18 cellular contexts compared by ENCODE assay signal in genomic region chr3:99761415-99761981, GRCh38. TPM values are rescaled to one million over a fixed set of nuclear protein-coding genes. Genes with fewer than 3 reads are reported as not detected.
DNase-seq lines count a peak whose midpoint lies in the region; ATAC-seq, FAIRE-seq and TF ChIP-seq lines count a peak whose summit lies in the region.
"Had no signal": no experiment of that assay in that cellular context is flagged by ENCODE, and none has a peak within 500 bp of the region (broad histone marks: within the 10 kb centered on the region; RNA-seq: fewer than 3 reads in every experiment).

No MANE protein-coding gene starts in this region.

- H3K4me1 ChIP-seq in astrocyte (ENCODE audit: insufficient read depth, low read length) (peaks cover 4% of the 10 kb centered on the region), keratinocyte (ENCODE audit: control insufficient read depth, extremely low read depth, insufficient read depth, low read length) (no peaks in the 10 kb centered on the region), neural progenitor cell (no peaks in the 10 kb centered on the region)
- H3K4me1 ChIP-seq: A549, BE2C had no signal

- H3K4me3 Mint-ChIP-seq in astrocyte (ENCODE audit: unreplicated experiment) (no peak overlapping the region), neural progenitor cell (no peak overlapping the region), natural killer cell (no peak overlapping the region)
- H3K4me3 Mint-ChIP-seq in activated CD4-positive, alpha-beta T cell treated with anti-CD3 and anti-CD28 coated beads for 36 hours, result no peak overlapping the region
- H3K4me3 Mint-ChIP-seq: CD4-positive, alpha-beta memory T cell had no signal

- H3K79me2 ChIP-seq in astrocyte (ENCODE audit: insufficient read depth, low read length) (no peaks in the 10 kb centered on the region), keratinocyte (ENCODE audit: control insufficient read depth, insufficient read depth, low read length) (no peaks in the 10 kb centered on the region), neural progenitor cell (ENCODE audit: low read depth) (no peaks in the 10 kb centered on the region)

- H3K9me3 Mint-ChIP-seq in astrocyte (ENCODE audit: unreplicated experiment), result no peaks in the 10 kb centered on the region
- no peaks in the 10 kb centered on the region for H3K9me3 Mint-ChIP-seq in neural progenitor cell
- H3K9me3 Mint-ChIP-seq in activated CD4-positive, alpha-beta T cell treated with anti-CD3 and anti-CD28 coated beads for 36 hours (ENCODE audit: low read depth), result no peaks in the 10 kb centered on the region
- H3K9me3 Mint-ChIP-seq in natural killer cell, result no peaks in the 10 kb centered on the region
- H3K9me3 Mint-ChIP-seq: CD4-positive, alpha-beta memory T cell had no signal

- H3K27ac Mint-ChIP-seq in astrocyte (ENCODE audit: unreplicated experiment) (peak overlapping the region; percentile 10), neural progenitor cell (no peak overlapping the region), natural killer cell (no peak overlapping the region)
- no peak overlapping the region for H3K27ac Mint-ChIP-seq in activated CD4-positive, alpha-beta T cell treated with anti-CD3 and anti-CD28 coated beads for 36 hours
- H3K27ac Mint-ChIP-seq: CD4-positive, alpha-beta memory T cell had no signal

- no peaks in the 10 kb centered on the region for H3K9me1 ChIP-seq in keratinocyte (ENCODE audit: control insufficient read depth, extremely low read depth, insufficient read depth, low read length)

- H4K20me1 ChIP-seq in astrocyte (ENCODE audit: insufficient read depth, low read length) (no peaks in the 10 kb centered on the region), keratinocyte (ENCODE audit: control insufficient read depth, extremely low read depth, insufficient read depth, low read length) (no peaks in the 10 kb centered on the region), neural progenitor cell (ENCODE audit: low read depth) (no peaks in the 10 kb centered on the region)

- H3K9ac ChIP-seq in astrocyte (ENCODE audit: low read length) (no peak overlapping the region), keratinocyte (ENCODE audit: control insufficient read depth, extremely low read depth, insufficient read depth, low read length) (no peak overlapping the region), neural progenitor cell (no peak overlapping the region)

- H3K36me3 Mint-ChIP-seq in astrocyte (ENCODE audit: low read depth, unreplicated experiment), result peaks cover 3% of the 10 kb centered on the region
- no peaks in the 10 kb centered on the region for H3K36me3 Mint-ChIP-seq in neural progenitor cell
- no peaks in the 10 kb centered on the region for H3K36me3 Mint-ChIP-seq in activated CD4-positive, alpha-beta T cell treated with anti-CD3 and anti-CD28 coated beads for 36 hours (ENCODE audit: low read depth)
- no peaks in the 10 kb centered on the region for H3K36me3 Mint-ChIP-seq in natural killer cell
- H3K36me3 Mint-ChIP-seq: CD4-positive, alpha-beta memory T cell had no signal

- dilution Hi-C loops in keratinocyte (cut with MboI; ENCODE audit: extremely low pct_ligation_motif_present, low sequenced_read_pairs), result loop anchor here (25.0 kb wide), 1 partner anchor 749 kb away; no protein-coding TSS in a partner anchor

- H3K27me3 Mint-ChIP-seq in astrocyte (ENCODE audit: low read depth, unreplicated experiment) (no peaks in the 10 kb centered on the region), neural progenitor cell (ENCODE audit: insufficient read depth, low read depth) (no peaks in the 10 kb centered on the region), natural killer cell (ENCODE audit: low read depth in 2 of 2) (peaks cover 9 to 13% of the 10 kb centered on the region in 2 donors)
- H3K27me3 Mint-ChIP-seq in activated CD4-positive, alpha-beta T cell treated with anti-CD3 and anti-CD28 coated beads for 36 hours, result peaks cover 12% of the 10 kb centered on the region

- CTCF ChIA-PET in activated CD4-positive, alpha-beta T cell treated with anti-CD3 and anti-CD28 coated beads for 36 hours (lab: Charles Lee), result no interaction called here

- H3K4me2 ChIP-seq in astrocyte (ENCODE audit: low read length) (no peak overlapping the region), keratinocyte (ENCODE audit: control insufficient read depth, extremely low read depth, insufficient read depth, low read depth, low read length) (no peak overlapping the region), neural progenitor cell (no peak overlapping the region)
- H3K4me2 ChIP-seq: A549 had no signal

- no peaks in the 10 kb centered on the region for H3K36me3 ChIP-seq in astrocyte (ENCODE audit: insufficient read depth, low read length)
- H3K36me3 ChIP-seq in keratinocyte (ENCODE audit: control insufficient read depth in 2 of 2, extremely low read depth in 1 of 2, insufficient read depth in 2 of 2, low read length in 2 of 2), result no peaks in the 10 kb centered on the region
- H3K36me3 ChIP-seq in neural progenitor cell, result no peaks in the 10 kb centered on the region
- H3K36me3 ChIP-seq: BE2C, HAP-1 had no signal

- DNase-seq in astrocyte (ENCODE audit: low read depth) (peak; percentile 42), keratinocyte (ENCODE audit: low read depth, low spot score) (no peak), neural progenitor cell (ENCODE audit: low spot score) (no peak), ecto neural progenitor cell (ENCODE audit: low spot score) (no peak), NCI-H1092 treated with DMSO at 0.1 percent for 48 hours (lab: John Stamatoyannopoulos, UW) (no peak), natural killer cell (no peak)
- DNase-seq in activated CD4-positive, alpha-beta T cell treated with anti-CD3 and anti-CD28 coated beads for 36 hours, result no peak
- DNase-seq: BE2C; CD4-positive, alpha-beta memory T cell; DMS79; EL; GDM1 had no signal

- ATAC-seq in activated CD4-positive, alpha-beta T cell treated with anti-CD3 and anti-CD28 coated beads for 36 hours, result no peak
- ATAC-seq in natural killer cell, result no peak
- ATAC-seq: A549 had no signal

- FAIRE-seq in astrocyte (lab: Jason Lieb, UNC) (no peak), keratinocyte (lab: Jason Lieb, UNC) (peak; percentile 13)
- FAIRE-seq: A549, GM12892, GM19239, H1 had no signal

- POLR2A ChIA-PET in activated CD4-positive, alpha-beta T cell treated with anti-CD3 and anti-CD28 coated beads for 36 hours (lab: Charles Lee), result no interaction called here

- no peak overlapping the region for H3K27ac ChIP-seq in astrocyte (ENCODE audit: low read depth, low read length)
- no peak overlapping the region for H3K27ac ChIP-seq in keratinocyte (ENCODE audit: control insufficient read depth, insufficient read depth, low read length)
- no peak overlapping the region for H3K27ac ChIP-seq in neural progenitor cell
- H3K27ac ChIP-seq: A549, C4-2B had no signal

- H3K27me3 ChIP-seq in astrocyte (ENCODE audit: insufficient read depth, low read length) (no peaks in the 10 kb centered on the region), keratinocyte (ENCODE audit: control insufficient read depth, extremely low read depth, insufficient read depth, low read length) (no peaks in the 10 kb centered on the region), neural progenitor cell (no peaks in the 10 kb centered on the region)

- H3K4me1 Mint-ChIP-seq in astrocyte (ENCODE audit: low read depth, unreplicated experiment) (peaks cover 46% of the 10 kb centered on the region), neural progenitor cell (peaks cover 15% of the 10 kb centered on the region), natural killer cell (no peaks in the 10 kb centered on the region)
- no peaks in the 10 kb centered on the region for H3K4me1 Mint-ChIP-seq in activated CD4-positive, alpha-beta T cell treated with anti-CD3 and anti-CD28 coated beads for 36 hours
- H3K4me1 Mint-ChIP-seq: CD4-positive, alpha-beta memory T cell had no signal

- TF ChIP-seq CTCF in astrocyte (IDR thresholded peaks at IDR 0.05; ENCODE audit: insufficient read depth, low read depth, low read length) (no peak), keratinocyte (optimal IDR thresholded peaks at IDR 0.05 in 1 of 3, IDR thresholded peaks at IDR 0.05 in 1 of 3, conservative IDR thresholded peaks at IDR 0.05 in 1 of 3; ENCODE audit: extremely low read depth in 1 of 3, insufficient read depth in 2 of 3, low read length in 3 of 3) (no peak), neural progenitor cell (IDR thresholded peaks at IDR 0.05) (no peak), natural killer cell (IDR thresholded peaks at IDR 0.05) (no peak)

- no peak overlapping the region for H3K4me3 ChIP-seq in astrocyte (ENCODE audit: insufficient read depth, low read depth, low read length)
- H3K4me3 ChIP-seq in keratinocyte (ENCODE audit: control insufficient read depth in 2 of 3, extremely low read depth in 1 of 3, insufficient read depth in 2 of 3, low read depth in 1 of 3, low read length in 3 of 3), result no peak overlapping the region
- no peak overlapping the region for H3K4me3 ChIP-seq in neural progenitor cell
- H3K4me3 ChIP-seq: A549, HAP-1 had no signal

- H2AFZ ChIP-seq in astrocyte (ENCODE audit: low read depth, low read length) (no peak overlapping the region), keratinocyte (ENCODE audit: control insufficient read depth, low read length) (no peak overlapping the region), neural progenitor cell (replicated peaks) (peak overlapping the region; percentile 0)

- intact Hi-C loops in activated CD4-positive, alpha-beta T cell treated with anti-CD3 and anti-CD28 coated beads for 36 hours (cut with DNase I, micrococcal nuclease), result no loop called here
- intact Hi-C loops in natural killer cell (cut with micrococcal nuclease), result no loop called here

- no peaks in the 10 kb centered on the region for H3K9me3 ChIP-seq in astrocyte (ENCODE audit: insufficient read depth, low read depth, low read length)
- no peaks in the 10 kb centered on the region for H3K9me3 ChIP-seq in keratinocyte (ENCODE audit: control insufficient read depth, low read depth, low read length)
- H3K9me3 ChIP-seq in neural progenitor cell (ENCODE audit: low read depth), result no peaks in the 10 kb centered on the region
- H3K9me3 ChIP-seq: A549, BE2C, HAP-1 had no signal

- H3F3A ChIP-seq in neural progenitor cell (ENCODE audit: low read depth), result no peaks in the 10 kb centered on the region

RNA-seq across cellular contexts. Expression of gene CMSS1, which starts 56.2 kb away (rescaled TPM):
- total RNA-seq in astrocyte (11.0 and 12.5 TPM in 2 replicates), neural progenitor cell (ENCODE audit: low replicate concordance) (32.8 and 56.3 TPM in 2 replicates), natural killer cell (10 to 100 TPM in 1 of 3 donors, 1 to 10 TPM in 2; 7.8 to 12.7 (median 9.2) TPM)
- 13.4 to 37.2 TPM (median 27.9 TPM) in 3 replicates for polyA plus RNA-seq in keratinocyte
- 73.5 TPM for polyA plus RNA-seq in keratinocyte (2011; ENCODE audit: low read depth)
- polyA plus RNA-seq in keratinocyte (2011; cell fraction: cytosol; rRNA removed), result 22.6 and 32.7 TPM in 2 replicates
- polyA plus RNA-seq in keratinocyte (2011; cell fraction: nucleus; rRNA removed), result 10.9 and 13.0 TPM in 2 replicates
- 26.6 and 41.9 TPM in 2 replicates for polyA plus RNA-seq in keratinocyte (2012; ENCODE audit: low replicate concordance)
- 2.9 to 15.8 TPM (median 10.3 TPM) in 3 replicates for polyA minus RNA-seq in keratinocyte
- polyA minus RNA-seq in keratinocyte (2011; cell fraction: cytosol; rRNA and poly(A)+ RNA removed), result 26.7 TPM
- 5.6 and 15.5 TPM in 2 replicates for polyA minus RNA-seq in keratinocyte (2011; cell fraction: nucleus; rRNA and poly(A)+ RNA removed)
- total RNA-seq in activated CD4-positive, alpha-beta T cell treated with anti-CD3 and anti-CD28 coated beads for 36 hours, result 10 to 100 TPM; 94.0 to 96.3 TPM
